16 cellular contexts compared by ENCODE assay signal in the genomic region with DNA sequence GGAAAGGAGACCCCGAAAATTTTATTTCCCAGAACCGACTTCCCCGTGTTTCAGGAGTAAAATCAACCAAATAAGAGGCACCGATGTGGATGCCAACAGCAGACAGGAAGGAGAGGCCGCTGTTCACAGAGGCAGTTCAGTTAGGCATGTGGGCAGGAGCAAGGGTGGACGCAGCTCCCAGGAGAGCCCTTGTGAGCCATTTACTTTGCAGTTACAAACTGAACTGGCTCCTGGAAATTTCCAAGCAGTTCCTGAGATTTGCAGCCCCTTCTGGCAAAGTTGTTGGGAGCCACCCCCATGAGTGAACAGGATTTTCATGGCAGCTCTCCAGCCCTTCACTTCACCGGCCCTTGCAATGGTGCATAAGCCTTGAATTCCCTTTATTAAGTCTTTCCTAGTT.
"Had no signal": no experiment of that assay in that cellular context is flagged by ENCODE, and none has a peak within 500 bp of the region (broad histone marks: within the 10 kb centered on the region; RNA-seq: fewer than 3 reads in every experiment).

No MANE protein-coding gene starts in this region.

- H3K4me3 Mint-ChIP-seq: activated CD4-positive, alpha-beta memory T cell treated with anti-CD3 and anti-CD28 coated beads for 36 hours; activated CD8-positive, alpha-beta memory T cell treated with anti-CD3 and anti-CD28 coated beads, Interleukin-2, amount 10 ng/mL, durations not matched to agents 7 days and 5 days; activated T-cell treated with anti-CD3 and anti-CD28 coated beads, Interleukin-2, amount 50 U/mL, for 4 hours; mesothelial cell of epicardium; stimulated activated effector memory CD8-positive, alpha-beta T cell treated with anti-CD3 and anti-CD28 coated beads, Interleukin-12 subunit alpha, Interleukin-12 subunit beta, amount 100 ng/mL, for 72 hours had no signal

- H3K9me3 Mint-ChIP-seq: activated CD4-positive, alpha-beta memory T cell treated with anti-CD3 and anti-CD28 coated beads for 36 hours; activated naive CD4-positive, alpha-beta T cell treated with anti-CD3 and anti-CD28 coated beads, Interleukin-2, amount 50 U/mL, for 72 hours; activated T-cell treated with anti-CD3 and anti-CD28 coated beads, Interleukin-2, amount 50 U/mL, for 4 hours; mesothelial cell of epicardium; stimulated activated effector memory CD8-positive, alpha-beta T cell treated with anti-CD3 and anti-CD28 coated beads, Interleukin-12 subunit alpha, Interleukin-12 subunit beta, amount 100 ng/mL, for 72 hours had no signal

- H3K27ac Mint-ChIP-seq: activated CD8-positive, alpha-beta memory T cell treated with anti-CD3 and anti-CD28 coated beads, Interleukin-2, amount 10 ng/mL, durations not matched to agents 7 days and 5 days; mesothelial cell of epicardium; stimulated activated effector memory CD8-positive, alpha-beta T cell treated with anti-CD3 and anti-CD28 coated beads, Interleukin-12 subunit alpha, Interleukin-12 subunit beta, amount 100 ng/mL, for 72 hours had no signal

- H3K4me1 Mint-ChIP-seq: activated CD8-positive, alpha-beta memory T cell treated with anti-CD3 and anti-CD28 coated beads, Interleukin-2, amount 10 ng/mL, durations not matched to agents 7 days and 5 days had no signal

- H3K9me3 ChIP-seq: body of pancreas, esophagus squamous epithelium, pancreas had no signal

- H3K36me3 ChIP-seq: esophagus squamous epithelium, pancreas had no signal

- H3K27me3 ChIP-seq: body of pancreas, pancreas had no signal

- H3K4me1 ChIP-seq: body of pancreas, pancreas had no signal

- ATAC-seq: activated CD8-positive, alpha-beta memory T cell treated with anti-CD3 and anti-CD28 coated beads, Interleukin-2, amount 10 ng/mL, durations not matched to agents 7 days and 5 days; body of pancreas; foreskin keratinocyte; pancreas; stimulated activated effector memory CD8-positive, alpha-beta T cell treated with anti-CD3 and anti-CD28 coated beads, Interleukin-12 subunit alpha, Interleukin-12 subunit beta, amount 100 ng/mL, for 72 hours had no signal

- H3K27ac ChIP-seq: body of pancreas, coronary artery, esophagus squamous epithelium, foreskin keratinocyte, pancreas, VCaP had no signal

- H3K27me3 Mint-ChIP-seq: activated CD4-positive, alpha-beta memory T cell treated with anti-CD3 and anti-CD28 coated beads for 36 hours; activated CD8-positive, alpha-beta memory T cell treated with anti-CD3 and anti-CD28 coated beads, Interleukin-2, amount 10 ng/mL, durations not matched to agents 7 days and 5 days had no signal

- H3K36me3 Mint-ChIP-seq: activated CD4-positive, alpha-beta memory T cell treated with anti-CD3 and anti-CD28 coated beads for 36 hours; activated CD8-positive, alpha-beta memory T cell treated with anti-CD3 and anti-CD28 coated beads, Interleukin-2, amount 10 ng/mL, durations not matched to agents 7 days and 5 days; activated naive CD4-positive, alpha-beta T cell treated with anti-CD3 and anti-CD28 coated beads, Interleukin-2, amount 50 U/mL, for 72 hours had no signal

- H3K4me3 ChIP-seq: body of pancreas, coronary artery, esophagus squamous epithelium, pancreas had no signal

- DNase-seq: activated CD4-positive, alpha-beta memory T cell treated with anti-CD3 and anti-CD28 coated beads for 36 hours; activated CD8-positive, alpha-beta memory T cell treated with anti-CD3 and anti-CD28 coated beads, Interleukin-2, amount 10 ng/mL, durations not matched to agents 7 days and 5 days; activated effector memory CD4-positive, alpha-beta T cell treated with Interleukin-2 at 50 U/mL for 16 hours; activated T-cell treated with anti-CD3 and anti-CD28 coated beads, Interleukin-2, amount 50 U/mL, for 4 hours; amygdala; body of pancreas; central memory CD4-positive, alpha-beta T cell; esophagus squamous epithelium; glutamatergic neuron had no signal
